Comparison of ENCODE assay signal across 21 cellular contexts in genomic region chr5:124394700-124395099, GRCh38.
"Had no signal": no experiment of that assay in that cellular context is flagged by ENCODE, and none has a peak within 500 bp of the region (broad histone marks: within the 10 kb centered on the region; RNA-seq: fewer than 3 reads in every experiment).

No MANE protein-coding gene starts in this region.

- H3K4me1 Mint-ChIP-seq: activated CD4-positive, alpha-beta memory T cell treated with anti-CD3 and anti-CD28 coated beads, Interleukin-2, amount 10 ng/mL, durations not matched to agents 7 days and 5 days had no signal

- ATAC-seq: stimulated activated naive B cell treated with anti-CD40 and anti-IgM and Interleukin-4, amounts not matched to agents 10 μg/mL and 1 μg/mL and 100 μg/mL, for 72 hours had no signal

- H3K27me3 Mint-ChIP-seq: activated CD4-positive, alpha-beta memory T cell treated with anti-CD3 and anti-CD28 coated beads, Interleukin-2, amount 10 ng/mL, durations not matched to agents 7 days and 5 days; activated T-cell treated with anti-CD3 and anti-CD28 coated beads, Interleukin-2, amount 50 U/mL, for 24 hours had no signal

- DNase-seq: activated CD4-positive, alpha-beta memory T cell treated with anti-CD3 and anti-CD28 coated beads, Interleukin-2, amount 10 ng/mL, durations not matched to agents 7 days and 5 days; activated CD4-positive, alpha-beta T cell treated with anti-CD3 and anti-CD28 coated beads for 4 hours; activated effector memory CD4-positive, alpha-beta T cell treated with Interleukin-2 at 50 U/mL for 16 hours; activated naive CD4-positive, alpha-beta T cell treated with anti-CD3 and anti-CD28 coated beads, Interleukin-2, amount 50 U/mL, for 16 hours; activated T-cell treated with anti-CD3 and anti-CD28 coated beads, Interleukin-2, amount 50 U/mL, for 24 hours; effector CD4-positive, alpha-beta T cell; esophagus squamous epithelium; heart right ventricle; stimulated activated CD4-positive, alpha-beta T cell treated with anti-CD3 and anti-CD28 coated beads, Interleukin-15, amount 100 ng/mL, for 24 hours; stimulated activated CD4-positive, alpha-beta T cell treated with anti-CD3 and anti-CD28 coated beads, Interleukin-4, amount 100 ng/mL, for 1 hour; stimulated activated naive B cell treated with anti-CD40 and anti-IgM and Interleukin-4, amounts not matched to agents 10 μg/mL and 1 μg/mL and 100 μg/mL, for 72 hours; T-helper 1 cell; T1000 had no signal

- H3K4me3 ChIP-seq: cardiac muscle cell, coronary artery, esophagus squamous epithelium, heart right ventricle, lung, right atrium auricular region, tibial nerve, vagina had no signal

- H3K27me3 ChIP-seq: cardiac muscle cell, esophagus squamous epithelium, heart right ventricle, neutrophil, right atrium auricular region, tibial nerve, vagina had no signal

- H3K27ac ChIP-seq: cardiac muscle cell, coronary artery, esophagus squamous epithelium, heart right ventricle, neutrophil, right atrium auricular region, tibial nerve, vagina, VCaP had no signal

- H3K4me3 Mint-ChIP-seq: activated CD4-positive, alpha-beta memory T cell treated with anti-CD3 and anti-CD28 coated beads, Interleukin-2, amount 10 ng/mL, durations not matched to agents 7 days and 5 days; activated T-cell treated with anti-CD3 and anti-CD28 coated beads, Interleukin-2, amount 50 U/mL, for 24 hours; stimulated activated naive B cell treated with anti-CD40 and anti-IgM and Interleukin-4, amounts not matched to agents 10 μg/mL and 1 μg/mL and 100 μg/mL, for 72 hours had no signal

- H3K9me3 ChIP-seq: neutrophil had no signal

- H3K36me3 ChIP-seq: cardiac muscle cell, esophagus squamous epithelium, heart right ventricle, neutrophil, right atrium auricular region, tibial nerve, vagina had no signal

- H3K27ac Mint-ChIP-seq: activated CD4-positive, alpha-beta memory T cell treated with anti-CD3 and anti-CD28 coated beads, Interleukin-2, amount 10 ng/mL, durations not matched to agents 7 days and 5 days; activated T-cell treated with anti-CD3 and anti-CD28 coated beads, Interleukin-2, amount 50 U/mL, for 24 hours; stimulated activated naive B cell treated with anti-CD40 and anti-IgM and Interleukin-4, amounts not matched to agents 10 μg/mL and 1 μg/mL and 100 μg/mL, for 72 hours had no signal

- H3K4me1 ChIP-seq: vagina had no signal
